In the genomic region with DNA sequence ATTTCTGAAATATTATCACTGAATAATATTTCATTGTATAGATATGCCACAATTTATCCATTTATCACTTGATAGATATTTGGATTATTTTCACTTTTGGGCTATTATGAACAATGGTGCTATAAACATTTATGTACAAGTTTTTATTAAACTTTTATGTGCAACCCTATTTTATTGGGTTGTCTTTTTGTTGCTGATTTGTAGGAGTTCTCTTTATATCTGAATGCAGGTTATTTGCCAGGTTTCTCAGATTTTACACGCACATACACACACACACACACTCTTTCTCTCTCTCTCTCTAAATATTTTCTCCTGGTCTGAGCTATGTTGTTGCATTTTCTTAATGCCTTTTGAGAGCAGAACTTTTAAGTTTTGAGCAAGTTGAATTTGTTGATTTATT, we compare ENCODE assay signal across 1 cellular context.
TF ChIP-seq lines count a peak whose summit lies in the region.

No MANE protein-coding gene starts in this region.

TF ChIP-seq in H1, 55 proteins besides CTCF, POLR2A, EP300 and RAD21:
- TF ChIP-seq TEAD4 (IDR thresholded peaks at IDR 0.05; ENCODE audit: low read depth, low read length) (no peak), POLR2AphosphoS5 (IDR thresholded peaks at IDR 0.05; ENCODE audit: low read depth, low read length) (no peak), YY1 (IDR thresholded peaks at IDR 0.05; ENCODE audit: low read depth, low read length) (no peak), EGR1 (IDR thresholded peaks at IDR 0.05; ENCODE audit: borderline replicate concordance, low read depth, low read length) (no peak), RBBP5 (IDR thresholded peaks at IDR 0.05; ENCODE audit: borderline replicate concordance, low read depth, low read length) (no peak), ZNF274 (IDR thresholded peaks at IDR 0.05; ENCODE audit: borderline replicate concordance, extremely low read depth, low read length) (no peak), TCF12 (IDR thresholded peaks at IDR 0.05; ENCODE audit: low read depth, low read length) (no peak), BACH1 (IDR thresholded peaks at IDR 0.05; ENCODE audit: low read length) (no peak), JUND (IDR thresholded peaks at IDR 0.05; ENCODE audit: low read length) (no peak), HDAC6 (IDR thresholded peaks at IDR 0.05; ENCODE audit: low read depth, low read length) (no peak), TAF1 (IDR thresholded peaks at IDR 0.05; ENCODE audit: low read depth, low read length) (no peak), CBX5 (IDR thresholded peaks at IDR 0.05; ENCODE audit: low read depth, low read length) (no peak), TBP (IDR thresholded peaks at IDR 0.05; ENCODE audit: low read depth, low read length) (no peak), SIX5 (IDR thresholded peaks at IDR 0.05; ENCODE audit: low read depth, low read length) (no peak), NRF1 (IDR thresholded peaks at IDR 0.05; ENCODE audit: low read depth, low read length) (no peak), KDM1A (IDR thresholded peaks at IDR 0.05; ENCODE audit: borderline replicate concordance, low read length) (no peak), ASH2L (IDR thresholded peaks at IDR 0.05; ENCODE audit: low read length) (no peak)
- TF ChIP-seq, protein P1, sequence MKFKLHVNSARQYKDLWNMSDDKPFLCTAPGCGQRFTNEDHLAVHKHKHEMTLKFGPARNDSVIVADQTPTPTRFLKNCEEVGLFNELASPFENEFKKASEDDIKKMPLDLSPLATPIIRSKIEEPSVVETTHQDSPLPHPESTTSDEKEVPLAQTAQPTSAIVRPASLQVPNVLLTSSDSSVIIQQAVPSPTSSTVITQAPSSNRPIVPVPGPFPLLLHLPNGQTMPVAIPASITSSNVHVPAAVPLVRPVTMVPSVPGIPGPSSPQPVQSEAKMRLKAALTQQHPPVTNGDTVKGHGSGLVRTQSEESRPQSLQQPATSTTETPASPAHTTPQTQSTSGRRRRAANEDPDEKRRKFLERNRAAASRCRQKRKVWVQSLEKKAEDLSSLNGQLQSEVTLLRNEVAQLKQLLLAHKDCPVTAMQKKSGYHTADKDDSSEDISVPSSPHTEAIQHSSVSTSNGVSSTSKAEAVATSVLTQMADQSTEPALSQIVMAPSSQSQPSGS (IDR thresholded peaks at IDR 0.05; ENCODE audit: low read length) = no peak
- TF ChIP-seq, protein P2, sequence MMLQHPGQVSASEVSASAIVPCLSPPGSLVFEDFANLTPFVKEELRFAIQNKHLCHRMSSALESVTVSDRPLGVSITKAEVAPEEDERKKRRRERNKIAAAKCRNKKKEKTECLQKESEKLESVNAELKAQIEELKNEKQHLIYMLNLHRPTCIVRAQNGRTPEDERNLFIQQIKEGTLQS (IDR thresholded peaks at IDR 0.05; ENCODE audit: insufficient read depth, low read depth, low read length) = no peak
TF ChIP-seq in H1: peak in this region for 0.
